In genomic region chr12:120489018-120489417, GRCh38 we compare ENCODE assay signal across 27 cellular contexts. TPM values are rescaled to one million over a fixed set of nuclear protein-coding genes. Genes with fewer than 3 reads are reported as not detected.
DNase-seq lines count a peak whose midpoint lies in the region; ATAC-seq and TF ChIP-seq lines count a peak whose summit lies in the region.
"Had no signal": no experiment of that assay in that cellular context is flagged by ENCODE, and none has a peak within 500 bp of the region (broad histone marks: within the 10 kb centered on the region; RNA-seq: fewer than 3 reads in every experiment).

No MANE protein-coding gene starts in this region.

- no peak for ATAC-seq in Panc1
- ATAC-seq: activated naive CD4-positive, alpha-beta T cell treated with anti-CD3 and anti-CD28 coated beads, Interleukin-2, amount 50 U/mL, for 72 hours; left lobe of liver; naive thymus-derived CD4-positive, alpha-beta T cell; stimulated activated naive B cell treated with anti-CD40 and anti-IgM and Interleukin-4, amounts not matched to agents 10 μg/mL and 1 μg/mL and 100 μg/mL, for 72 hours had no signal

- CTCF ChIA-PET in HEK293 (lab: Yijun Ruan, JAX) (interaction anchor here (0.8 to 2.3 kb wide), 5 partner anchors 14 to 122 kb away, joined by 3 to 10 read pairs (median 4); no protein-coding TSS in a partner anchor), Panc1 (lab: Charles Lee) (no interaction called here)

- TF ChIP-seq CTCF in HEK293 (tag by site-specific recombination; IDR thresholded peaks at IDR 0.05) = no peak
- TF ChIP-seq CTCF in Panc1 (IDR thresholded peaks at IDR 0.05) = no peak
- TF ChIP-seq CTCF in transverse colon (IDR thresholded peaks at IDR 0.05) = no peak

- H3K27ac ChIP-seq in HEK293 (ENCODE audit: extremely low read depth, low read depth, low read length) = no peak overlapping the region
- H3K27ac ChIP-seq in Panc1 (ENCODE audit: low read length) = no peak overlapping the region
- no peak overlapping the region for H3K27ac ChIP-seq in transverse colon

- TF ChIP-seq EP300 in transverse colon (IDR thresholded peaks at IDR 0.05; ENCODE audit: low read depth) = no peak

- DNase-seq in Panc1 (ENCODE audit: low read depth, low spot score) (no peak), erythroblast (lab: John Stamatoyannopoulos, UW) (peak; percentile 23 to 72), transverse colon (peak; percentile 26), DMS114 treated with DMSO at 0.1 percent for 48 hours (lab: John Stamatoyannopoulos, UW; ENCODE audit: unreplicated experiment) (no peak), D341Med (ENCODE audit: low spot score) (no peak)
- no peak for DNase-seq in stimulated activated CD4-positive, alpha-beta T cell treated with anti-CD3 and anti-CD28 coated beads, Interleukin-2, amount 100 ng/mL, for 24 hours
- DNase-seq: activated CD4-positive, alpha-beta T cell treated with anti-CD3 and anti-CD28 coated beads, Interleukin-2, amount 50 U/mL, for 4 hours; aorta; CD4-positive, alpha-beta memory T cell; central memory CD4-positive, alpha-beta T cell; DMS79; H9; immature natural killer cell; naive thymus-derived CD4-positive, alpha-beta T cell; NCI-H1105; NCI-H2029; NCI-H226; NCI-H774; OCI-M1; Right ventricle myocardium superior; stimulated activated CD4-positive, alpha-beta T cell treated with anti-CD3 and anti-CD28 coated beads, Interleukin-4, amount 100 ng/mL, for 24 hours; stimulated activated naive B cell treated with anti-CD40 and anti-IgM and Interleukin-4, amounts not matched to agents 10 μg/mL and 1 μg/mL and 100 μg/mL, for 72 hours; T-helper 9 cell had no signal

- H3K9me3 ChIP-seq in HEK293 (ENCODE audit: control insufficient read depth, insufficient read depth, low read depth, low read length) (no peaks in the 10 kb centered on the region), Panc1 (ENCODE audit: control insufficient read depth, insufficient read depth, low read depth, low read length) (no peaks in the 10 kb centered on the region), transverse colon (no peaks in the 10 kb centered on the region)

- H3K4me3 ChIP-seq in HEK293 (ENCODE audit: low read depth, low read length) = no peak overlapping the region
- H3K4me3 ChIP-seq in Panc1 (ENCODE audit: low read depth in 2 of 2, low read length in 2 of 2) = no peak overlapping the region
- no peak overlapping the region for H3K4me3 ChIP-seq in transverse colon
- H3K4me3 ChIP-seq: hepatocyte had no signal

- POLR2A ChIA-PET in HEK293 (lab: Yijun Ruan, JAX) (interaction anchor here (0.5 to 1.3 kb wide), 6 partner anchors 9 to 197 kb away, joined by 3 read pairs; partner anchors contain the start of gene RNU4-2), Panc1 (lab: Charles Lee) (no interaction called here)

- TSS peak; percentile 69 for BruUV-seq in Panc1 (replicated peaks; lab: Mats Ljungman, UMichigan)

- peaks cover 0 to 10% of the 10 kb centered on the region in 2 experiments; a peak in 1 of 3 replicates for H3K36me3 ChIP-seq in HEK293 (ENCODE audit: control insufficient read depth in 2 of 2, insufficient read depth in 1 of 2, low read length in 2 of 2)
- H3K36me3 ChIP-seq in Panc1 (ENCODE audit: control insufficient read depth, insufficient read depth, low read length) = 0 out of 2 replicates have a peak, but pooled peaks cover 2% of the 10 kb centered on the region
- H3K36me3 ChIP-seq in transverse colon = no peaks in the 10 kb centered on the region

- intact Hi-C loops in Panc1 (cut with micrococcal nuclease; ENCODE audit: unreplicated experiment) = no loop called here
- intact Hi-C loops in transverse colon (cut with DNase I; ENCODE audit: low total_unique reads) = no loop called here

- no peak for TF ChIP-seq POLR2A in erythroblast (IDR thresholded peaks at IDR 0.05; ENCODE audit: low read length)
- TF ChIP-seq POLR2A in transverse colon (IDR thresholded peaks at IDR 0.05) = no peak

- H3K4me1 ChIP-seq in HEK293 (ENCODE audit: control insufficient read depth, insufficient read depth, low read length) (no peaks in the 10 kb centered on the region; the same call in 1 of the 2 replicates), Panc1 (ENCODE audit: control insufficient read depth, insufficient read depth, low read length) (no peaks in the 10 kb centered on the region), transverse colon (no peaks in the 10 kb centered on the region)

- WGBS in transverse colon (ENCODE audit: low coverage in 1 of 2), 2 donors = 63 to 67% methylated on average over 2 to 4 of the region's 4 CpGs

- in situ Hi-C loops in Panc1 (cut with HindIII; ENCODE audit: low pct_unique_long_range_greater_than_20kb, low sequenced_read_pairs) = no loop called here
- in situ Hi-C loops in transverse colon (cut with MboI; ENCODE audit: low pct_ligation_motif_present in 1 of 4, low pct_unique_long_range_greater_than_20kb in 1 of 4, low sequenced_read_pairs in 3 of 4) = no loop called here

- H3K27me3 ChIP-seq in Panc1 (ENCODE audit: control insufficient read depth, insufficient read depth, low read length) = no peaks in the 10 kb centered on the region
- H3K27me3 ChIP-seq in transverse colon = no peaks in the 10 kb centered on the region
- H3K27me3 ChIP-seq: hepatocyte had no signal

TF ChIP-seq in HEK293, 187 proteins besides CTCF, POLR2A, EP300 and RAD21 (continues in another document):
- peak; percentile 53; the same call in 1 of the 2 replicates for TF ChIP-seq PRDM6 (tag by site-specific recombination; IDR thresholded peaks at IDR 0.05)
- peak; percentile 22; the same call in 1 of the 2 replicates for TF ChIP-seq KLF10 (tag by site-specific recombination; IDR thresholded peaks at IDR 0.05)
- peak; percentile 67 for TF ChIP-seq ZNF366 (tag by site-specific recombination; conservative IDR thresholded peaks at IDR 0.05)
- peak; percentile 86 for TF ChIP-seq ZEB2 (tag by site-specific recombination; IDR thresholded peaks at IDR 0.05)
- no peak for TF ChIP-seq BCL11B (tag by site-specific recombination; IDR thresholded peaks at IDR 0.05; ENCODE audit: low read depth)
- 0 out of 2 replicates have a peak, but pooled peaks have one; percentile 23 for TF ChIP-seq KLF1 (tag by site-specific recombination; IDR thresholded peaks at IDR 0.05)
- no peak for TF ChIP-seq ZNF426 (tag by site-specific recombination; IDR thresholded peaks at IDR 0.05)
- peak; percentile 41; the same call in 1 of the 2 replicates for TF ChIP-seq ZNF600 (tag by site-specific recombination; IDR thresholded peaks at IDR 0.05)
- TF ChIP-seq TSHZ1 (tag by site-specific recombination; IDR thresholded peaks at IDR 0.05; ENCODE audit: borderline replicate concordance) = peak; percentile 73; the same call in 1 of the 2 replicates
- peak; percentile 81 for TF ChIP-seq ZNF629 (tag by site-specific recombination; IDR thresholded peaks at IDR 0.05)
- peak; percentile 92 for TF ChIP-seq ZNF660 (tag by site-specific recombination; IDR thresholded peaks at IDR 0.05)

RNA-seq across cellular contexts. Expression of gene DYNLL1, which starts 6.9 kb away (rescaled TPM):
- total RNA-seq in Panc1 (2021; ENCODE audit: unreplicated experiment) = 482 TPM
- polyA plus RNA-seq in Panc1 (2012; ENCODE audit: insufficient read length) = 526 TPM
- 100 to 1,000 TPM in 3 of 4 donors, 10 to 100 TPM in 1; 60.5 to 291 (median 190) TPM for total RNA-seq in transverse colon

RNA-seq across cellular contexts. Expression of gene SRSF9, which starts 19.5 kb away (rescaled TPM):
- 269 TPM for total RNA-seq in Panc1 (2021; ENCODE audit: unreplicated experiment)
- 491 TPM for polyA plus RNA-seq in Panc1 (2012; ENCODE audit: insufficient read length)
- total RNA-seq in transverse colon = 10 to 100 TPM; 33.7 to 93.8 (median 64.5) TPM

RNA-seq across cellular contexts. Expression of gene COQ5, which starts 39.9 kb away (rescaled TPM):
- total RNA-seq in Panc1 (2021; ENCODE audit: unreplicated experiment) (42.9 TPM), transverse colon (10 to 100 TPM; 20.9 to 34.9 (median 31.9) TPM)
- polyA plus RNA-seq in Panc1 (2012; ENCODE audit: insufficient read length) = 38.8 TPM

RNA-seq across cellular contexts. Expression of gene GATC, which starts 42.8 kb away (rescaled TPM):
- 34.7 TPM for total RNA-seq in Panc1 (2021; ENCODE audit: unreplicated experiment)
- polyA plus RNA-seq in Panc1 (2012; ENCODE audit: insufficient read length) = 10.4 TPM
- 10 to 100 TPM; 15.5 to 21.6 (median 19.2) TPM for total RNA-seq in transverse colon

RNA-seq across cellular contexts. Expression of gene TRIAP1, which starts 42.8 kb away (rescaled TPM):
- total RNA-seq in Panc1 (2021; ENCODE audit: unreplicated experiment) (23.9 TPM), transverse colon (10 to 100 TPM in 3 of 4 donors, 1 to 10 TPM in 1; 7.2 to 20.9 (median 11.9) TPM)
- polyA plus RNA-seq in Panc1 (2012; ENCODE audit: insufficient read length) = 20.6 TPM

Comparison
In these comparisons a context has a peak if more than half of its experiments do, and no peak if none do; other contexts are left out.
1. DNase-seq: peak in erythroblast (2 of 2) and transverse colon (single experiment); none in Panc1 (single experiment), DMS114 treated with DMSO at 0.1 percent for 48 hours (single experiment), stimulated activated CD4-positive, alpha-beta T cell treated with anti-CD3 and anti-CD28 coated beads, Interleukin-2, amount 100 ng/mL, for 24 hours (0 of 2) and D341Med (single experiment).